Comparison of ENCODE assay signal across 18 cellular contexts in the genomic region with DNA sequence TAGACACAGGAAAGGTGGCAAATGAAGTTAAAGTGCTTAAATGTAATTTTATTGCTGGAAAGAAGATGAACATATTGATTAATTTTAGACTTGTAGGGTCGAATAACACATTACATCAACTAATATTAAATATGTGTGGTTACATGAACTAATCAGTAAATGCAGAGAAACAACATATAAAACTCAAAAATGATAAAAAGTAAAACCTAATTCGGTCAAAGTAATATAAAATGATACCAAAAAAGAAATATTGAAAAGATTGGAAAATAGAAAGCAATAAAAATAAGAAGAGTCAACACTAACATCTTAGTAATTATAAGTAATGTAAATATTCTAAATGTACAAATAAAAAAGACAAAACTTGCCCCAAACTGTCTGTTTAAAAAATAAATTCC. TPM values are rescaled to one million over a fixed set of nuclear protein-coding genes. Genes with fewer than 3 reads are reported as not detected.
DNase-seq lines count a peak whose midpoint lies in the region; ATAC-seq, FAIRE-seq and TF ChIP-seq lines count a peak whose summit lies in the region.
"Had no signal": no experiment of that assay in that cellular context is flagged by ENCODE, and none has a peak within 500 bp of the region (broad histone marks: within the 10 kb centered on the region; RNA-seq: fewer than 3 reads in every experiment).

No MANE protein-coding gene starts in this region.

- CTCF ChIA-PET in A549 (lab: Yijun Ruan, JAX) = no interaction called here
- CTCF ChIA-PET in CD8-positive, alpha-beta memory T cell (lab: Charles Lee) = no interaction called here
- CTCF ChIA-PET in K562 (lab: Yijun Ruan, JAX; ENCODE audit: low intra/inter-chr PET ratio) = no interaction called here
- CTCF ChIA-PET in GM10248 (lab: Yijun Ruan, JAX) = no interaction called here

- H3K9me3 ChIP-seq in A549 (peaks cover 4% of the 10 kb centered on the region; the same call in 2 of the 3 replicates), K562 (replicated peaks; ENCODE audit: control insufficient read depth, insufficient read depth, low read depth, low read length) (peaks cover 5% of the 10 kb centered on the region; the same call in 1 of the 2 replicates)
- no peaks in the 10 kb centered on the region for H3K9me3 ChIP-seq in CD8-positive, alpha-beta memory T cell (ENCODE audit: low read length)

- POLR2A ChIA-PET in A549 (lab: Yijun Ruan, JAX) (no interaction called here), K562 (lab: Yijun Ruan, JAX) (no interaction called here), GM10248 (lab: Yijun Ruan, JAX) (no interaction called here)
- POLR2A ChIA-PET in CD8-positive, alpha-beta memory T cell (lab: Charles Lee) = no interaction called here

- in situ Hi-C loops in K562 (cut with MboI) = no loop called here

- no peaks in the 10 kb centered on the region for H3K79me2 ChIP-seq in K562 (ENCODE audit: control insufficient read depth, insufficient read depth, low read length)

- DNase-seq in A549 (ENCODE audit: low read depth in 1 of 2, low spot score in 1 of 2) = no peak
- DNase-seq in CD8-positive, alpha-beta memory T cell = no peak
- DNase-seq in OCI-M1 (lab: John Stamatoyannopoulos, UW) = peak; percentile 45
- DNase-seq in K562 (ENCODE audit: extremely low read depth in 1 of 4, low spot score in 3 of 4) = no peak
- DNase-seq in cerebellar nuclear complex (lab: John Stamatoyannopoulos, UW) = no peak
- no peak for DNase-seq in superior temporal gyrus (ENCODE audit: extremely low spot score)
- DNase-seq in GM10248 (ENCODE audit: extremely low spot score) = no peak
- DNase-seq: amygdala; hippocampal formation; NCI-H1105; NCI-H2107; NCI-H748 treated with DMSO at 0.1 percent for 48 hours; stimulated activated CD4-positive, alpha-beta T cell treated with anti-CD3 and anti-CD28 coated beads, Interleukin-12 subunit alpha, Interleukin-12 subunit beta, amount 100 ng/mL, for 4 hours had no signal

- H3K4me2 ChIP-seq in A549 (peak overlapping the region; percentile 64), K562 (ENCODE audit: insufficient read depth, low read length) (no peak overlapping the region)
- H3K4me2 ChIP-seq: BLaER1 had no signal

- peak overlapping the region in 1 of 2 experiments; percentile 73; a peak in 3 of 6 replicates for H3K27ac ChIP-seq in A549
- H3K27ac ChIP-seq in CD8-positive, alpha-beta memory T cell (ENCODE audit: low read depth, low read length) = peak overlapping the region; percentile 44
- peak overlapping the region; percentile 88; the same call in 2 of the 3 replicates for H3K27ac ChIP-seq in K562 (ENCODE audit: extremely low read depth, low read depth, low read length)
- H3K27ac ChIP-seq: BLaER1 had no signal

- H3K9me1 ChIP-seq in K562 (ENCODE audit: control insufficient read depth, insufficient read depth, low read length) = no peaks in the 10 kb centered on the region

- TF ChIP-seq CTCF in A549 (IDR thresholded peaks at IDR 0.05) = no peak
- no peak for TF ChIP-seq CTCF in K562 (IDR thresholded peaks at IDR 0.05 in 2 of 3, conservative IDR thresholded peaks at IDR 0.05 in 1 of 3; ENCODE audit: insufficient read depth in 2 of 3, low read depth in 1 of 3, low read length in 3 of 3)
- TF ChIP-seq CTCF in GM10248 (IDR thresholded peaks at IDR 0.05; ENCODE audit: control extremely low read depth, extremely low read depth, low read depth, missing control alignments) = no peak

- H3K4me3 ChIP-seq in A549 = peak overlapping the region; percentile 26; the same call in 2 of the 3 replicates
- H3K4me3 ChIP-seq in CD8-positive, alpha-beta memory T cell (ENCODE audit: low read length) = no peak overlapping the region
- H3K4me3 ChIP-seq in K562 = no peak overlapping the region
- H3K4me3 ChIP-seq: BLaER1 had no signal

- peaks cover 10 to 14% (median 13%) of the 10 kb centered on the region in 3 donors for H3K4me1 Mint-ChIP-seq in CD8-positive, alpha-beta memory T cell
- H3K4me1 Mint-ChIP-seq: neural crest cell had no signal

- H3K27me3 ChIP-seq in CD8-positive, alpha-beta memory T cell (ENCODE audit: insufficient read depth, low read length, poor library complexity, severe bottlenecking) = no peaks in the 10 kb centered on the region
- no peaks in the 10 kb centered on the region for H3K27me3 ChIP-seq in K562 (ENCODE audit: control insufficient read depth in 2 of 2, insufficient read depth in 2 of 2, low read length in 2 of 2)
- H3K27me3 ChIP-seq: BLaER1 had no signal

- peak overlapping the region; percentile 85 for H2AFZ ChIP-seq in K562 (ENCODE audit: low read depth, low read length)

- FAIRE-seq in A549 (lab: Jason Lieb, UNC) = no peak
- no peak for FAIRE-seq in K562 (lab: Jason Lieb, UNC)

- BruUV-seq in K562 (replicated peaks; lab: Mats Ljungman, UMichigan) = no TSS peak

- no peak for TF ChIP-seq RAD21 in A549 (conservative IDR thresholded peaks at IDR 0.05 in 1 of 2, IDR thresholded peaks at IDR 0.05 in 1 of 2)
- no peak for TF ChIP-seq RAD21 in K562 (CRISPR knock-in tag; conservative IDR thresholded peaks at IDR 0.05 in 1 of 2, IDR thresholded peaks at IDR 0.05 in 1 of 2)

- intact Hi-C loops in K562 (cut with micrococcal nuclease) = loop anchor here (2.0 kb wide), 1 partner anchor 47 kb away; the partner anchor contains the start of gene LRIF1

- H3K4me1 ChIP-seq in A549 = peaks cover 12% of the 10 kb centered on the region; the same call in 1 of the 3 replicates
- peaks cover 5% of the 10 kb centered on the region for H3K4me1 ChIP-seq in CD8-positive, alpha-beta memory T cell (ENCODE audit: insufficient read depth, low read length)
- H3K4me1 ChIP-seq in K562 (replicated peaks in 1 of 2; ENCODE audit: control insufficient read depth in 2 of 2, insufficient read depth in 2 of 2, low read length in 2 of 2) = peaks cover 5 to 23% of the 10 kb centered on the region in 2 experiments; a peak in 4 of 5 replicates
- H3K4me1 ChIP-seq: BLaER1 had no signal

- H3K27ac Mint-ChIP-seq in CD8-positive, alpha-beta memory T cell = no peak overlapping the region

- H3K9ac ChIP-seq in K562 (ENCODE audit: insufficient read depth in 1 of 2, low read depth in 2 of 2, low read length in 2 of 2) = peak overlapping the region in 1 of 2 experiments; percentile 75; a peak in 2 of 4 replicates
- H3K9ac ChIP-seq: BLaER1 had no signal

- TF ChIP-seq EP300 in A549 (IDR thresholded peaks at IDR 0.05) = no peak
- no peak for TF ChIP-seq EP300 in K562 (IDR thresholded peaks at IDR 0.05; ENCODE audit: low read length)

- ATAC-seq in A549 = no peak
- ATAC-seq in K562 = no peak
- ATAC-seq in HG03139 (IDR thresholded peaks at IDR 0.05; ENCODE audit: unreplicated experiment) = no peak

- WGBS in A549 (ENCODE audit: missing lambda C conversion rate) = 72% methylated on average over 2 of the region's 2 CpGs
- WGBS in K562 (ENCODE audit: insufficient coverage, low coverage, missing lambda C conversion rate) = 2% methylated on average over 2 of the region's 2 CpGs

- TF ChIP-seq POLR2A in A549 (IDR thresholded peaks at IDR 0.05; ENCODE audit: low read length) = no peak
- TF ChIP-seq POLR2A in K562 (conservative IDR thresholded peaks at IDR 0.05) = no peak

- no peaks in the 10 kb centered on the region for H4K20me1 ChIP-seq in K562 (replicated peaks; ENCODE audit: control insufficient read depth, insufficient read depth, low read length)
- H4K20me1 ChIP-seq: BLaER1 had no signal

- H3K27me3 Mint-ChIP-seq in CD8-positive, alpha-beta memory T cell = peaks cover 3 to 5% of the 10 kb centered on the region in 2 donors

- peaks cover 0 to 26% (median 2%) of the 10 kb centered on the region in 3 donors for H3K36me3 Mint-ChIP-seq in CD8-positive, alpha-beta memory T cell

- H3K36me3 ChIP-seq in CD8-positive, alpha-beta memory T cell (ENCODE audit: insufficient read depth, low read length) = no peaks in the 10 kb centered on the region
- no peaks in the 10 kb centered on the region for H3K36me3 ChIP-seq in K562 (ENCODE audit: control insufficient read depth, insufficient read depth, low read length)
- H3K36me3 ChIP-seq: BLaER1 had no signal

- peak overlapping the region in 1 of 7 donors; percentile 0 for H3K4me3 Mint-ChIP-seq in CD8-positive, alpha-beta memory T cell
- H3K4me3 Mint-ChIP-seq: neural crest cell had no signal

- H3K9me3 Mint-ChIP-seq in CD8-positive, alpha-beta memory T cell = peaks cover 5 to 30% (median 24%) of the 10 kb centered on the region in 5 donors

RNA-seq across cellular contexts. Expression of gene CD53, which starts 43.3 kb away (rescaled TPM):
- not detected in 2 replicates for polyA plus RNA-seq in A549 (2011; rRNA removed)
- polyA plus RNA-seq in A549 (2012; cell fraction: cytosol; rRNA removed) = 0.04 TPM in 1 of 2 replicates, not detected in the other
- polyA plus RNA-seq in A549 (2012; cell fraction: nucleus; rRNA removed) = not detected in 2 replicates
- polyA plus RNA-seq in A549 (2017; fragmentation: RNase III; extraction: RNeasy Plus Mini Kit Qiagen cat#74134 plus additional on column Dnase treatment) = not detected in 3 replicates
- not detected in 2 replicates for polyA minus RNA-seq in A549 (2011; rRNA and poly(A)+ RNA removed)
- total RNA-seq in CD8-positive, alpha-beta memory T cell = 100 to 1,000 TPM; 190 to 194 TPM
- polyA plus RNA-seq in CD8-positive, alpha-beta memory T cell = 1,104 TPM
- total RNA-seq in K562 (2011; cell fraction: chromatin; rRNA removed; ENCODE audit: low replicate concordance) = 62.6 and 66.9 TPM in 2 replicates
- 68.4 and 75.0 TPM in 2 replicates for total RNA-seq in K562 (2011; cell fraction: nucleolus; rRNA removed)
- total RNA-seq in K562 (2011; cell fraction: nucleoplasm; rRNA removed) = 78.3 and 90.2 TPM in 2 replicates
- total RNA-seq in K562 (2014; rRNA removed) = 63.5 and 79.5 TPM in 2 replicates
- total RNA-seq in K562 (2014; rRNA removed; fragmentation: Illumina TruSeq; extraction: Trizol) = 105 and 109 TPM in 2 replicates
- 206 and 220 TPM in 2 replicates for total RNA-seq in K562 (2015; rRNA removed; fragmentation: Illumina TruSeq; extraction: Trizol)
- total RNA-seq in K562 (2021) = 68.2 and 79.5 TPM in 2 replicates
- polyA plus RNA-seq in K562 (2011; rRNA removed) = 144 and 443 TPM in 2 replicates
- polyA plus RNA-seq in K562 (2011; cell fraction: cytosol; rRNA removed) = 92.6 and 440 TPM in 2 replicates
- 106 and 451 TPM in 2 replicates for polyA plus RNA-seq in K562 (2011; cell fraction: nucleus; rRNA removed)
- polyA plus RNA-seq in K562 (2012) = 148 and 187 TPM in 2 replicates
- polyA plus RNA-seq in K562 (2014; fragmentation: Illumina TruSeq; extraction: Trizol) = 121 and 131 TPM in 2 replicates
- polyA plus RNA-seq in K562 (2014; fragmentation: Nextera tagmentation; extraction: Ambion mirVana) = 100 to 1,000 TPM; 161 to 172 TPM
- polyA plus RNA-seq in K562 (2014; rRNA removed) = 106 and 112 TPM in 2 replicates
- polyA minus RNA-seq in K562 (2011; rRNA and poly(A)+ RNA removed) = 164 and 437 TPM in 2 replicates
- polyA minus RNA-seq in K562 (2011; cell fraction: cytosol; rRNA and poly(A)+ RNA removed) = 36.6 and 74.4 TPM in 2 replicates
- polyA minus RNA-seq in K562 (2011; cell fraction: nucleus; rRNA and poly(A)+ RNA removed) = 21.5 and 140 TPM in 2 replicates
- total RNA-seq: kidney epithelial cell, neural crest cell, RPMI7951 had no signal

RNA-seq across cellular contexts. Expression of gene LRIF1, which starts 47.5 kb away (rescaled TPM):
- polyA plus RNA-seq in A549 (2011; rRNA removed) (29.1 and 40.8 TPM in 2 replicates), A549 (2017; fragmentation: RNase III; extraction: RNeasy Plus Mini Kit Qiagen cat#74134 plus additional on column Dnase treatment) (15.5 to 16.3 TPM (median 16.3 TPM) in 3 replicates), K562 (2011; rRNA removed) (46.8 and 48.6 TPM in 2 replicates), K562 (2014; fragmentation: Illumina TruSeq; extraction: Trizol) (67.2 and 74.1 TPM in 2 replicates), K562 (2014; fragmentation: Nextera tagmentation; extraction: Ambion mirVana) (10 to 100 TPM; 79.7 to 86.1 TPM), K562 (2014; rRNA removed) (39.9 and 45.7 TPM in 2 replicates)
- polyA plus RNA-seq in A549 (2012; cell fraction: cytosol; rRNA removed) = 5.5 and 5.9 TPM in 2 replicates
- polyA plus RNA-seq in A549 (2012; cell fraction: nucleus; rRNA removed) = 2.1 TPM in 2 replicates
- polyA minus RNA-seq in A549 (2011; rRNA and poly(A)+ RNA removed) = 7.9 and 10.0 TPM in 2 replicates
- total RNA-seq in CD8-positive, alpha-beta memory T cell = 10 to 100 TPM; 14.1 to 15.6 TPM
- 30.2 TPM for polyA plus RNA-seq in CD8-positive, alpha-beta memory T cell
- total RNA-seq in K562 (2011; cell fraction: chromatin; rRNA removed; ENCODE audit: low replicate concordance) = 18.8 and 70.7 TPM in 2 replicates
- total RNA-seq in K562 (2011; cell fraction: nucleolus; rRNA removed) = 14.5 and 16.8 TPM in 2 replicates
- 30.1 and 35.5 TPM in 2 replicates for total RNA-seq in K562 (2011; cell fraction: nucleoplasm; rRNA removed)
- total RNA-seq in K562 (2014; rRNA removed) (35.6 and 40.2 TPM in 2 replicates), K562 (2014; rRNA removed; fragmentation: Illumina TruSeq; extraction: Trizol) (84.4 and 94.1 TPM in 2 replicates), K562 (2015; rRNA removed; fragmentation: Illumina TruSeq; extraction: Trizol) (82.8 and 88.8 TPM in 2 replicates), K562 (2021) (50.0 and 52.2 TPM in 2 replicates)
- 11.8 and 19.3 TPM in 2 replicates for polyA plus RNA-seq in K562 (2011; cell fraction: cytosol; rRNA removed)
- 22.3 and 27.1 TPM in 2 replicates for polyA plus RNA-seq in K562 (2011; cell fraction: nucleus; rRNA removed)
- 50.9 and 53.6 TPM in 2 replicates for polyA plus RNA-seq in K562 (2012)
- polyA minus RNA-seq in K562 (2011; rRNA and poly(A)+ RNA removed) = 45.8 and 57.1 TPM in 2 replicates
- 32.4 and 36.3 TPM in 2 replicates for polyA minus RNA-seq in K562 (2011; cell fraction: cytosol; rRNA and poly(A)+ RNA removed)
- 25.7 and 44.2 TPM in 2 replicates for polyA minus RNA-seq in K562 (2011; cell fraction: nucleus; rRNA and poly(A)+ RNA removed)

Comparison
In these comparisons a context has a peak if more than half of its experiments do, and no peak if none do; other contexts are left out.
1. RNA of gene CD53, which starts 43.3 kb away (polyA plus RNA-seq): 1,104 TPM in CD8-positive, alpha-beta memory T cell (single experiment) and 92.6 to 451 TPM in K562; 0.04 TPM in A549; every median in the first group is over 10 times any median in the second.